In genomic region chr9:114588671-114589526, GRCh38 we compare ENCODE assay signal across 8 cellular contexts. TPM values are rescaled to one million over a fixed set of nuclear protein-coding genes. Genes with fewer than 3 reads are reported as not detected.
DNase-seq lines count a peak whose midpoint lies in the region; ATAC-seq and TF ChIP-seq lines count a peak whose summit lies in the region.

No MANE protein-coding gene starts in this region.

- no peaks in the 10 kb centered on the region for H3K9me3 ChIP-seq in PC-3 (ENCODE audit: low read length)
- H3K9me3 ChIP-seq in parathyroid adenoma (ENCODE audit: control insufficient read depth, low read length), result no peaks in the 10 kb centered on the region

- H3K79me2 ChIP-seq in PC-3 (ENCODE audit: low read length) (peaks cover 63% of the 10 kb centered on the region), parathyroid adenoma (peaks cover 30% of the 10 kb centered on the region)

- intact Hi-C loops in PC-3 (cut with micrococcal nuclease), result loop anchor here (5.0 kb wide), 1 partner anchor 102 kb away; no protein-coding TSS in a partner anchor

- H3K4me2 ChIP-seq in PC-3 (ENCODE audit: low read length) (peak overlapping the region; percentile 88), parathyroid adenoma (ENCODE audit: low read length) (peak overlapping the region; percentile 89)

- H3K4me1 ChIP-seq in PC-3 (ENCODE audit: insufficient read depth, low read length) (peaks cover 20% of the 10 kb centered on the region), parathyroid adenoma (peaks cover 3% of the 10 kb centered on the region)

- POLR2A ChIA-PET in PC-3 (lab: Charles Lee; ENCODE audit: unreplicated experiment), result no interaction called here

- H3K27ac ChIP-seq in PC-3 (ENCODE audit: low read length) (peak overlapping the region; percentile 70), epithelial cell of prostate (peak overlapping the region; percentile 84), parathyroid adenoma (no peak overlapping the region)

- no peaks in the 10 kb centered on the region for H3K9me2 ChIP-seq in PC-3 (replicated peaks; ENCODE audit: low read length)

- ATAC-seq in PC-3 (no peak), HG03432 (IDR thresholded peaks at IDR 0.05; ENCODE audit: unreplicated experiment) (no peak)

- no TSS peak for BruUV-seq in PC-3 (replicated peaks; lab: Mats Ljungman, UMichigan)

- peaks cover 17% of the 10 kb centered on the region for H3K36me3 ChIP-seq in PC-3 (ENCODE audit: low read depth, low read length)
- no peaks in the 10 kb centered on the region for H3K36me3 ChIP-seq in parathyroid adenoma (ENCODE audit: control insufficient read depth, insufficient read depth, low read length)

- CTCF ChIA-PET in PC-3 (lab: Charles Lee), result no interaction called here

- peak; percentile 61 for DNase-seq in EL
- peak; percentile 55 for DNase-seq in PC-3
- DNase-seq in epithelial cell of prostate (ENCODE audit: low read depth, low spot score), result no peak
- no peak for DNase-seq in SKM-1 (lab: John Stamatoyannopoulos, UW; ENCODE audit: unreplicated experiment)
- DNase-seq in occipital lobe (lab: John Stamatoyannopoulos, UW), result no peak
- DNase-seq in GDM1 (lab: John Stamatoyannopoulos, UW), result no peak

- H3K27me3 ChIP-seq in PC-3 (ENCODE audit: low read length) (no peaks in the 10 kb centered on the region), parathyroid adenoma (ENCODE audit: control insufficient read depth, insufficient read depth, low read length) (no peaks in the 10 kb centered on the region)

- peak overlapping the region; percentile 99 for H3K9ac ChIP-seq in PC-3 (ENCODE audit: low read length)
- H3K9ac ChIP-seq in parathyroid adenoma, result no peak overlapping the region

- H2AFZ ChIP-seq in PC-3 (ENCODE audit: low read length) (no peak overlapping the region), parathyroid adenoma (no peak overlapping the region)

- peaks cover 44% of the 10 kb centered on the region for H4K20me1 ChIP-seq in PC-3 (ENCODE audit: low read length)

- no peaks in the 10 kb centered on the region for H3F3A ChIP-seq in PC-3 (ENCODE audit: low read length, unreplicated experiment)

- H3K4me3 ChIP-seq in PC-3 (ENCODE audit: low read length), result peak overlapping the region; percentile 94
- peak overlapping the region; percentile 99 for H3K4me3 ChIP-seq in parathyroid adenoma (ENCODE audit: low read depth, low read length)

- no peak for TF ChIP-seq CTCF in PC-3 (conservative IDR thresholded peaks at IDR 0.05; ENCODE audit: low read depth, low read length)
- TF ChIP-seq CTCF in parathyroid adenoma (IDR thresholded peaks at IDR 0.05), result no peak

RNA-seq across cellular contexts. Expression of gene ATP6V1G1, which starts 1.3 kb away (rescaled TPM):
- total RNA-seq in PC-3 (2014; rRNA removed) (126 and 162 TPM in 2 replicates), occipital lobe (80.3 TPM)

RNA-seq across cellular contexts. Expression of gene TMEM268, which starts 22.2 kb away (rescaled TPM):
- total RNA-seq in PC-3 (2014; rRNA removed) (5.2 and 6.6 TPM in 2 replicates), occipital lobe (24.3 TPM)

Comparison
In these comparisons a context has a peak if more than half of its experiments do, and no peak if none do; other contexts are left out.
1. DNase-seq: peak in EL (single experiment) and PC-3 (single experiment); none in epithelial cell of prostate (single experiment), SKM-1 (single experiment), occipital lobe (single experiment) and GDM1 (single experiment).